In the genomic region with DNA sequence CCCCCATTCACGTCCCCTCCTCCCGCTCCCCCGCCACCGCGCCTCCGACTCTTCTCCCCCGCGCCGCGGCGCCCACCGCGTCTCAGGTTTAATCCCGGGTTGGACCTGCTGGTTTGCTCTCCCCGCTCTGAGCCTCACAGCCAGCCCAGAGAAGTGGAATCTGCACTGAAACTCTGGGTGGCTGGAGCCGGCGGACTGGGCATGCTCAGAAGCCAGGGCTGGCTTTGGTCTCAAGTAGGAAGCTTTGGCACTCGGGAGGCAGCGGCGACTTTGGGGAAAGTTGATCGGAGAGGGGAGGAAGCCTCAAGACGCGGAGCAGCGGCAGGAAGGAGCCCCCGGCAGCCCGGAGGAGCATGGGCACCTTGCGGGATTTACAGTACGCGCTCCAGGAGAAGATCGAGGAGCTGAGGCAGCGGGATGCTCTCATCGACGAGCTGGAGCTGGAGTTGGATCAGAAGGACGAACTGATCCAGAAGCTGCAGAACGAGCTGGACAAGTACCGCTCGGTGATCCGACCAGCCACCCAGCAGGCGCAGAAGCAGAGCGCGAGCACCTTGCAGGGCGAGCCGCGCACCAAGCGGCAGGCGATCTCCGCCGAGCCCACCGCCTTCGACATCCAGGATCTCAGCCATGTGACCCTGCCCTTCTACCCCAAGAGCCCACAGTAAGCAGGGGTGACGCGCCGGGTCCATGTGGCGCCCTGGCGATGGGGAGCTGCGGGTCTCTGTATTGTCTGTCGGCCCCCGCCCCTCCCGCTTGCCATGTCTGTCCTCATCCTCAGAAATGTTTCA, we compare ENCODE assay signal across 2 cellular contexts.
TF ChIP-seq lines count a peak whose summit lies in the region.

A gene (plus strand): TSS at position 250 of the 791 bp plus-strand sequence.

TF ChIP-seq in HEK293, 187 proteins besides CTCF, POLR2A, EP300 and RAD21 (continues in another document):
- TF ChIP-seq SP3 (tag by site-specific recombination; IDR thresholded peaks at IDR 0.05) (0 out of 2 replicates have a peak, but pooled peaks have one; percentile 7), ZNF184 (tag by site-specific recombination; IDR thresholded peaks at IDR 0.05) (no peak), ZNF600 (tag by site-specific recombination; IDR thresholded peaks at IDR 0.05) (peak; percentile 99), ZNF335 (tag by site-specific recombination; conservative IDR thresholded peaks at IDR 0.05) (peak; percentile 20; the same call in 1 of the 2 replicates), ZFHX2 (tag by site-specific recombination; conservative IDR thresholded peaks at IDR 0.05) (peak; percentile 5; the same call in 1 of the 2 replicates), ZNF394 (tag by site-specific recombination; IDR thresholded peaks at IDR 0.05; ENCODE audit: borderline replicate concordance) (peak; percentile 97), SP7 (tag by site-specific recombination; IDR thresholded peaks at IDR 0.05) (0 out of 2 replicates have a peak, but pooled peaks have one; percentile 17), ZNF768 (tag by site-specific recombination; IDR thresholded peaks at IDR 0.05) (0 out of 2 replicates have a peak, but pooled peaks have one; percentile 6), EGR2 (tag by site-specific recombination; IDR thresholded peaks at IDR 0.05; ENCODE audit: low read depth) (peak; percentile 2), ZNF423 (tag by site-specific recombination; IDR thresholded peaks at IDR 0.05) (0 out of 2 replicates have a peak, but pooled peaks have one; percentile 23), HOXD13 (CRISPR knock-in tag; IDR thresholded peaks at IDR 0.05; ENCODE audit: borderline replicate concordance) (no peak; the same call in 1 of the 2 replicates), ZNF157 (tag by site-specific recombination; IDR thresholded peaks at IDR 0.05) (no peak), PRDM1 (tag by site-specific recombination; IDR thresholded peaks at IDR 0.05) (no peak), ZNF2 (tag by site-specific recombination; IDR thresholded peaks at IDR 0.05) (peak; percentile 86; the same call in 1 of the 2 replicates)
- TF ChIP-seq, protein P1, sequence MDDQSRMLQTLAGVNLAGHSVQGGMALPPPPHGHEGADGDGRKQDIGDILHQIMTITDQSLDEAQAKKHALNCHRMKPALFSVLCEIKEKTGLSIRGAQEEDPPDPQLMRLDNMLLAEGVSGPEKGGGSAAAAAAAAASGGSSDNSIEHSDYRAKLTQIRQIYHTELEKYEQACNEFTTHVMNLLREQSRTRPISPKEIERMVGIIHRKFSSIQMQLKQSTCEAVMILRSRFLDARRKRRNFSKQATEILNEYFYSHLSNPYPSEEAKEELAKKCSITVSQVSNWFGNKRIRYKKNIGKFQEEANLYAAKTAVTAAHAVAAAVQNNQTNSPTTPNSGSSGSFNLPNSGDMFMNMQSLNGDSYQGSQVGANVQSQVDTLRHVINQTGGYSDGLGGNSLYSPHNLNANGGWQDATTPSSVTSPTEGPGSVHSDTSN (CRISPR knock-in tag; IDR thresholded peaks at IDR 0.05) = peak; percentile 43; the same call in 1 of the 2 replicates
- TF ChIP-seq, protein P2, sequence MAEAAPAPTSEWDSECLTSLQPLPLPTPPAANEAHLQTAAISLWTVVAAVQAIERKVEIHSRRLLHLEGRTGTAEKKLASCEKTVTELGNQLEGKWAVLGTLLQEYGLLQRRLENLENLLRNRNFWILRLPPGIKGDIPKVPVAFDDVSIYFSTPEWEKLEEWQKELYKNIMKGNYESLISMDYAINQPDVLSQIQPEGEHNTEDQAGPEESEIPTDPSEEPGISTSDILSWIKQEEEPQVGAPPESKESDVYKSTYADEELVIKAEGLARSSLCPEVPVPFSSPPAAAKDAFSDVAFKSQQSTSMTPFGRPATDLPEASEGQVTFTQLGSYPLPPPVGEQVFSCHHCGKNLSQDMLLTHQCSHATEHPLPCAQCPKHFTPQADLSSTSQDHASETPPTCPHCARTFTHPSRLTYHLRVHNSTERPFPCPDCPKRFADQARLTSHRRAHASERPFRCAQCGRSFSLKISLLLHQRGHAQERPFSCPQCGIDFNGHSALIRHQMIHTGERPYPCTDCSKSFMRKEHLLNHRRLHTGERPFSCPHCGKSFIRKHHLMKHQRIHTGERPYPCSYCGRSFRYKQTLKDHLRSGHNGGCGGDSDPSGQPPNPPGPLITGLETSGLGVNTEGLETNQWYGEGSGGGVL (tag by site-specific recombination; IDR thresholded peaks at IDR 0.05) = 0 out of 2 replicates have a peak, but pooled peaks have one; percentile 40
- TF ChIP-seq, protein P3, sequence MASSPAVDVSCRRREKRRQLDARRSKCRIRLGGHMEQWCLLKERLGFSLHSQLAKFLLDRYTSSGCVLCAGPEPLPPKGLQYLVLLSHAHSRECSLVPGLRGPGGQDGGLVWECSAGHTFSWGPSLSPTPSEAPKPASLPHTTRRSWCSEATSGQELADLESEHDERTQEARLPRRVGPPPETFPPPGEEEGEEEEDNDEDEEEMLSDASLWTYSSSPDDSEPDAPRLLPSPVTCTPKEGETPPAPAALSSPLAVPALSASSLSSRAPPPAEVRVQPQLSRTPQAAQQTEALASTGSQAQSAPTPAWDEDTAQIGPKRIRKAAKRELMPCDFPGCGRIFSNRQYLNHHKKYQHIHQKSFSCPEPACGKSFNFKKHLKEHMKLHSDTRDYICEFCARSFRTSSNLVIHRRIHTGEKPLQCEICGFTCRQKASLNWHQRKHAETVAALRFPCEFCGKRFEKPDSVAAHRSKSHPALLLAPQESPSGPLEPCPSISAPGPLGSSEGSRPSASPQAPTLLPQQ (tag by site-specific recombination; IDR thresholded peaks at IDR 0.05) = peak; percentile 40; the same call in 1 of the 2 replicates
- TF ChIP-seq, protein P4, sequence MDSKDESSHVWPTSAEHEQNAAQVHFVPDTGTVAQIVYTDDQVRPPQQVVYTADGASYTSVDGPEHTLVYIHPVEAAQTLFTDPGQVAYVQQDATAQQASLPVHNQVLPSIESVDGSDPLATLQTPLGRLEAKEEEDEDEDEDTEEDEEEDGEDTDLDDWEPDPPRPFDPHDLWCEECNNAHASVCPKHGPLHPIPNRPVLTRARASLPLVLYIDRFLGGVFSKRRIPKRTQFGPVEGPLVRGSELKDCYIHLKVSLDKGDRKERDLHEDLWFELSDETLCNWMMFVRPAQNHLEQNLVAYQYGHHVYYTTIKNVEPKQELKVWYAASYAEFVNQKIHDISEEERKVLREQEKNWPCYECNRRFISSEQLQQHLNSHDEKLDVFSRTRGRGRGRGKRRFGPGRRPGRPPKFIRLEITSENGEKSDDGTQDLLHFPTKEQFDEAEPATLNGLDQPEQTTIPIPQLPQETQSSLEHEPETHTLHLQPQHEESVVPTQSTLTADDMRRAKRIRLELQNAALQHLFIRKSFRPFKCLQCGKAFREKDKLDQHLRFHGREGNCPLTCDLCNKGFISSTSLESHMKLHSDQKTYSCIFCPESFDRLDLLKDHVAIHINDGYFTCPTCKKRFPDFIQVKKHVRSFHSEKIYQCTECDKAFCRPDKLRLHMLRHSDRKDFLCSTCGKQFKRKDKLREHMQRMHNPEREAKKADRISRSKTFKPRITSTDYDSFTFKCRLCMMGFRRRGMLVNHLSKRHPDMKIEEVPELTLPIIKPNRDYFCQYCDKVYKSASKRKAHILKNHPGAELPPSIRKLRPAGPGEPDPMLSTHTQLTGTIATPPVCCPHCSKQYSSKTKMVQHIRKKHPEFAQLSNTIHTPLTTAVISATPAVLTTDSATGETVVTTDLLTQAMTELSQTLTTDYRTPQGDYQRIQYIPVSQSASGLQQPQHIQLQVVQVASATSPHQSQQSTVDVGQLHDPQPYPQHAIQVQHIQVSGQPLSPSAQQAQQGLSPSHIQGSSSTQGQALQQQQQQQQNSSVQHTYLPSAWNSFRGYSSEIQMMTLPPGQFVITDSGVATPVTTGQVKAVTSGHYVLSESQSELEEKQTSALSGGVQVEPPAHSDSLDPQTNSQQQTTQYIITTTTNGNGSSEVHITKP (tag by site-specific recombination; IDR thresholded peaks at IDR 0.05) = peak; percentile 86

TF ChIP-seq in HepG2, 621 proteins besides CTCF, POLR2A, EP300 and RAD21:
- TF ChIP-seq, protein P5, sequence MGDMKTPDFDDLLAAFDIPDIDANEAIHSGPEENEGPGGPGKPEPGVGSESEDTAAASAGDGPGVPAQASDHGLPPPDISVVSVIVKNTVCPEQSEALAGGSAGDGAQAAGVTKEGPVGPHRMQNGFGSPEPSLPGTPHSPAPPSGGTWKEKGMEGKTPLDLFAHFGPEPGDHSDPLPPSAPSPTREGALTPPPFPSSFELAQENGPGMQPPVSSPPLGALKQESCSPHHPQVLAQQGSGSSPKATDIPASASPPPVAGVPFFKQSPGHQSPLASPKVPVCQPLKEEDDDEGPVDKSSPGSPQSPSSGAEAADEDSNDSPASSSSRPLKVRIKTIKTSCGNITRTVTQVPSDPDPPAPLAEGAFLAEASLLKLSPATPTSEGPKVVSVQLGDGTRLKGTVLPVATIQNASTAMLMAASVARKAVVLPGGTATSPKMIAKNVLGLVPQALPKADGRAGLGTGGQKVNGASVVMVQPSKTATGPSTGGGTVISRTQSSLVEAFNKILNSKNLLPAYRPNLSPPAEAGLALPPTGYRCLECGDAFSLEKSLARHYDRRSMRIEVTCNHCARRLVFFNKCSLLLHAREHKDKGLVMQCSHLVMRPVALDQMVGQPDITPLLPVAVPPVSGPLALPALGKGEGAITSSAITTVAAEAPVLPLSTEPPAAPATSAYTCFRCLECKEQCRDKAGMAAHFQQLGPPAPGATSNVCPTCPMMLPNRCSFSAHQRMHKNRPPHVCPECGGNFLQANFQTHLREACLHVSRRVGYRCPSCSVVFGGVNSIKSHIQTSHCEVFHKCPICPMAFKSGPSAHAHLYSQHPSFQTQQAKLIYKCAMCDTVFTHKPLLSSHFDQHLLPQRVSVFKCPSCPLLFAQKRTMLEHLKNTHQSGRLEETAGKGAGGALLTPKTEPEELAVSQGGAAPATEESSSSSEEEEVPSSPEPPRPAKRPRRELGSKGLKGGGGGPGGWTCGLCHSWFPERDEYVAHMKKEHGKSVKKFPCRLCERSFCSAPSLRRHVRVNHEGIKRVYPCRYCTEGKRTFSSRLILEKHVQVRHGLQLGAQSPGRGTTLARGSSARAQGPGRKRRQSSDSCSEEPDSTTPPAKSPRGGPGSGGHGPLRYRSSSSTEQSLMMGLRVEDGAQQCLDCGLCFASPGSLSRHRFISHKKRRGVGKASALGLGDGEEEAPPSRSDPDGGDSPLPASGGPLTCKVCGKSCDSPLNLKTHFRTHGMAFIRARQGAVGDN (CRISPR knock-in tag; IDR thresholded peaks at IDR 0.05) = peak; percentile 29; the same call in 1 of the 2 replicates
- TF ChIP-seq HNRNPLL (IDR thresholded peaks at IDR 0.05; ENCODE audit: low read depth, low read length, poor library complexity, severe bottlenecking) (peak; percentile 28), MEIS2 (CRISPR knock-in tag; IDR thresholded peaks at IDR 0.05) (no peak), MTA1 (CRISPR knock-in tag; IDR thresholded peaks at IDR 0.05; ENCODE audit: borderline replicate concordance) (peak; percentile 42; the same call in 1 of the 2 replicates)
- TF ChIP-seq, protein P6, sequence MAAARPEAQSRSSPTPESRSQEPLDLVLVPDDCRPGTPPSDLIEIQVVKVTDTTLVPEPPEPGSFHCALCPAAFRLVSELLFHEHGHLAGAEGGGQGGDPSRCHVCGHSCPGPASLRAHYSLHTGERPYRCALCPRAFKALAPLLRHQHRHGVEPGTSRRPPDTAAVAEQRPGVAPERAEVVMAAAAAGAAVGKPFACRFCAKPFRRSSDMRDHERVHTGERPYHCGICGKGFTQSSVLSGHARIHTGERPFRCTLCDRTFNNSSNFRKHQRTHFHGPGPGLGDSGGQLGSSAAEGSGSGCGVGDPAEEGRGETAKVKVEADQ (CRISPR knock-in tag; IDR thresholded peaks at IDR 0.05; ENCODE audit: borderline replicate concordance) = no peak
